8 cellular contexts compared by ENCODE assay signal in the genomic region with DNA sequence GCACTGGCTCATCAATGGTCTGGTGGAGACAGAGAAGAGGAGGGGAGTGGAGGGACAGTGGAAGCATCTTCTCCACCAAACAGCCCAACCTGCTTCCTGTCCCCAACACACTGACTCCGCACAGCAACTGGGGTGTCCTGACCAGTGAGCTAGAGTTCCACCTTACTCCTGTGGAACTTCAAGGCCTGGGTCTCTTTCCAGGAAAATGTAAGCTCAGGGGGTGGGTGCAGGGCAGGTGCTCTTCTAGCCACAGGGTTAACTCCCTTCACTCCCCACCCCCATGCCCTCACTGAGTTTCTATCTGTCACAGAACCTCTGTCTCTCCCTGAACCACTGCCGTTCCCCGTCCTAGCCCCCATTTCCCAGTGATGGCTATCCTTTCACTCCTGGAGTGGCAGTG. TPM values are rescaled to one million over a fixed set of nuclear protein-coding genes. Genes with fewer than 3 reads are reported as not detected.
DNase-seq lines count a peak whose midpoint lies in the region; ATAC-seq and TF ChIP-seq lines count a peak whose summit lies in the region.

No MANE protein-coding gene starts in this region.

- H3K4me1 ChIP-seq in HEK293 (ENCODE audit: control insufficient read depth, insufficient read depth, low read length) (no peaks in the 10 kb centered on the region), right cardiac atrium (ENCODE audit: control insufficient read depth, insufficient read depth, low read length) (peaks cover 16% of the 10 kb centered on the region)

- H3K4me1 Mint-ChIP-seq in activated B cell treated with CpG ODN at 0.5 μM for 24 hours = peaks cover 67% of the 10 kb centered on the region
- peaks cover 59% of the 10 kb centered on the region for H3K4me1 Mint-ChIP-seq in stimulated activated naive CD8-positive, alpha-beta T cell treated with anti-CD3 and anti-CD28 coated beads, Interleukin-15, Interleukin-2, amounts not matched to agents 100 ng/mL and 50 ng/mL, for 24 hours (ENCODE audit: low read depth)

- POLR2A ChIA-PET in HEK293 (lab: Yijun Ruan, JAX) = interaction anchor here (1.3 to 8.9 kb wide), 2 partner anchors 11 to 52 kb away, joined by 4 to 77 read pairs; a partner anchor contains a TSS
- POLR2A ChIA-PET in activated B cell treated with CpG ODN at 0.5 μM for 24 hours (lab: Charles Lee) = interaction anchor here (1.4 to 7.5 kb wide), 2 partner anchors 11 to 103 kb away, joined by 5 to 108 read pairs; a partner anchor contains a TSS

- H3K27ac Mint-ChIP-seq in activated B cell treated with CpG ODN at 0.5 μM for 24 hours = peak overlapping the region; percentile 78
- H3K27ac Mint-ChIP-seq in stimulated activated naive CD8-positive, alpha-beta T cell treated with anti-CD3 and anti-CD28 coated beads, Interleukin-15, Interleukin-2, amounts not matched to agents 100 ng/mL and 50 ng/mL, for 24 hours = peak overlapping the region; percentile 89

- DNase-seq in activated B cell treated with CpG ODN at 0.5 μM for 24 hours (no peak), right cardiac atrium (no peak), hypothalamus (lab: John Stamatoyannopoulos, UW) (no peak), NCI-H2196 treated with DMSO at 0.1 percent for 48 hours (lab: John Stamatoyannopoulos, UW; ENCODE audit: unreplicated experiment) (no peak)

- H3K4me3 ChIP-seq in HEK293 (ENCODE audit: low read depth, low read length) = no peak overlapping the region
- H3K4me3 ChIP-seq in right cardiac atrium (ENCODE audit: low read length) = peak overlapping the region; percentile 75

- no peaks in the 10 kb centered on the region for H3K27me3 Mint-ChIP-seq in activated B cell treated with CpG ODN at 0.5 μM for 24 hours
- no peaks in the 10 kb centered on the region for H3K27me3 Mint-ChIP-seq in stimulated activated naive CD8-positive, alpha-beta T cell treated with anti-CD3 and anti-CD28 coated beads, Interleukin-15, Interleukin-2, amounts not matched to agents 100 ng/mL and 50 ng/mL, for 24 hours

- H3K9me3 Mint-ChIP-seq in activated B cell treated with CpG ODN at 0.5 μM for 24 hours = no peaks in the 10 kb centered on the region
- H3K9me3 Mint-ChIP-seq in stimulated activated naive CD8-positive, alpha-beta T cell treated with anti-CD3 and anti-CD28 coated beads, Interleukin-15, Interleukin-2, amounts not matched to agents 100 ng/mL and 50 ng/mL, for 24 hours = no peaks in the 10 kb centered on the region

- CTCF ChIA-PET in HEK293 (lab: Yijun Ruan, JAX) = no interaction called here
- CTCF ChIA-PET in activated B cell treated with CpG ODN at 0.5 μM for 24 hours (lab: Charles Lee) = interaction anchor here (1.1 kb wide), 1 partner anchor 11 kb away, joined by 3 read pairs; a partner anchor contains a TSS

- H3K9me3 ChIP-seq in HEK293 (ENCODE audit: control insufficient read depth, insufficient read depth, low read depth, low read length) (no peaks in the 10 kb centered on the region), right cardiac atrium (ENCODE audit: control insufficient read depth, low read length) (no peaks in the 10 kb centered on the region)

- no peaks in the 10 kb centered on the region for H3K36me3 ChIP-seq in HEK293 (ENCODE audit: control insufficient read depth in 2 of 2, insufficient read depth in 1 of 2, low read length in 2 of 2)

- intact Hi-C loops in activated B cell treated with CpG ODN at 0.5 μM for 24 hours (cut with micrococcal nuclease) = loop anchor here (1.0 to 10.0 kb wide), 3 partner anchors 11 to 311 kb away; a partner anchor contains a TSS
- intact Hi-C loops in right cardiac atrium (cut with DNase I) = loop anchor here in 1 of 4 donors (5.0 kb wide), 1 partner anchor 107 kb away; no protein-coding TSS in a partner anchor

- H3K4me3 Mint-ChIP-seq in activated B cell treated with CpG ODN at 0.5 μM for 24 hours = peak overlapping the region; percentile 92
- H3K4me3 Mint-ChIP-seq in stimulated activated naive CD8-positive, alpha-beta T cell treated with anti-CD3 and anti-CD28 coated beads, Interleukin-15, Interleukin-2, amounts not matched to agents 100 ng/mL and 50 ng/mL, for 24 hours = peak overlapping the region; percentile 87

- TF ChIP-seq CTCF in HEK293 (tag by site-specific recombination; IDR thresholded peaks at IDR 0.05) (no peak), activated B cell treated with CpG ODN at 0.5 μM for 24 hours (IDR thresholded peaks at IDR 0.05) (no peak)

- WGBS in right cardiac atrium = 33% methylated on average over 3 of the region's 3 CpGs

- no peak overlapping the region for H3K27ac ChIP-seq in HEK293 (ENCODE audit: extremely low read depth, low read depth, low read length)
- peak overlapping the region; percentile 67 for H3K27ac ChIP-seq in right cardiac atrium (ENCODE audit: low read length)

- no peaks in the 10 kb centered on the region for H3K27me3 ChIP-seq in right cardiac atrium (ENCODE audit: control insufficient read depth, insufficient read depth)

- ATAC-seq in activated B cell treated with CpG ODN at 0.5 μM for 24 hours (ENCODE audit: low read depth) (no peak), right cardiac atrium (no peak), GM21526 (IDR thresholded peaks at IDR 0.05; ENCODE audit: low FRiP score, unreplicated experiment) (no peak), HG03175 (IDR thresholded peaks at IDR 0.05; ENCODE audit: unreplicated experiment) (no peak)

- H3K36me3 Mint-ChIP-seq in activated B cell treated with CpG ODN at 0.5 μM for 24 hours (ENCODE audit: low read depth) = peaks cover 11% of the 10 kb centered on the region
- no peaks in the 10 kb centered on the region for H3K36me3 Mint-ChIP-seq in stimulated activated naive CD8-positive, alpha-beta T cell treated with anti-CD3 and anti-CD28 coated beads, Interleukin-15, Interleukin-2, amounts not matched to agents 100 ng/mL and 50 ng/mL, for 24 hours (ENCODE audit: low read depth)

TF ChIP-seq in HEK293, 187 proteins besides CTCF, POLR2A, EP300 and RAD21:
- TF ChIP-seq ZNF677 (tag by site-specific recombination; IDR thresholded peaks at IDR 0.05) = no peak
- TF ChIP-seq ZNF785 (tag by site-specific recombination; IDR thresholded peaks at IDR 0.05) = no peak
- 0 out of 2 replicates have a peak, but pooled peaks have one; percentile 29 for TF ChIP-seq WT1 (tag by site-specific recombination; IDR thresholded peaks at IDR 0.05)
- TF ChIP-seq ZNF341 (tag by site-specific recombination; IDR thresholded peaks at IDR 0.05; ENCODE audit: low read depth) = peak; percentile 71
- TF ChIP-seq, protein P1, sequence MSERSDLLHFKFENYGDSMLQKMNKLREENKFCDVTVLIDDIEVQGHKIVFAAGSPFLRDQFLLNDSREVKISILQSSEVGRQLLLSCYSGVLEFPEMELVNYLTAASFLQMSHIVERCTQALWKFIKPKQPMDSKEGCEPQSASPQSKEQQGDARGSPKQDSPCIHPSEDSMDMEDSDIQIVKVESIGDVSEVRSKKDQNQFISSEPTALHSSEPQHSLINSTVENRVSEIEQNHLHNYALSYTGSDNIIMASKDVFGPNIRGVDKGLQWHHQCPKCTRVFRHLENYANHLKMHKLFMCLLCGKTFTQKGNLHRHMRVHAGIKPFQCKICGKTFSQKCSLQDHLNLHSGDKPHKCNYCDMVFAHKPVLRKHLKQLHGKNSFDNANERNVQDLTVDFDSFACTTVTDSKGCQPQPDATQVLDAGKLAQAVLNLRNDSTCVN (tag by site-specific recombination; optimal IDR thresholded peaks at IDR 0.05) = no peak
- TF ChIP-seq, protein P2, sequence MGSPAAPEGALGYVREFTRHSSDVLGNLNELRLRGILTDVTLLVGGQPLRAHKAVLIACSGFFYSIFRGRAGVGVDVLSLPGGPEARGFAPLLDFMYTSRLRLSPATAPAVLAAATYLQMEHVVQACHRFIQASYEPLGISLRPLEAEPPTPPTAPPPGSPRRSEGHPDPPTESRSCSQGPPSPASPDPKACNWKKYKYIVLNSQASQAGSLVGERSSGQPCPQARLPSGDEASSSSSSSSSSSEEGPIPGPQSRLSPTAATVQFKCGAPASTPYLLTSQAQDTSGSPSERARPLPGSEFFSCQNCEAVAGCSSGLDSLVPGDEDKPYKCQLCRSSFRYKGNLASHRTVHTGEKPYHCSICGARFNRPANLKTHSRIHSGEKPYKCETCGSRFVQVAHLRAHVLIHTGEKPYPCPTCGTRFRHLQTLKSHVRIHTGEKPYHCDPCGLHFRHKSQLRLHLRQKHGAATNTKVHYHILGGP (tag by site-specific recombination; IDR thresholded peaks at IDR 0.05) = 0 out of 2 replicates have a peak, but pooled peaks have one; percentile 15

RNA-seq across cellular contexts. Expression of a gene that starts 0.9 kb away (rescaled TPM):
- total RNA-seq in activated B cell treated with CpG ODN at 0.5 μM for 24 hours (9.7 and 10.7 TPM in 2 replicates), right cardiac atrium (10 to 100 TPM; 14.1 to 20.9 (median 16.5) TPM)
- polyA plus RNA-seq in right cardiac atrium = 10.3 TPM

RNA-seq across cellular contexts. Expression of a gene that starts 11.7 kb away (rescaled TPM):
- 42.3 and 45.0 TPM in 2 replicates for total RNA-seq in activated B cell treated with CpG ODN at 0.5 μM for 24 hours
- 10 to 100 TPM; 40.2 to 46.9 (median 43.4) TPM for total RNA-seq in right cardiac atrium
- 27.8 TPM for polyA plus RNA-seq in right cardiac atrium

RNA-seq across cellular contexts. Expression of a gene that starts 52.4 kb away (rescaled TPM):
- total RNA-seq in activated B cell treated with CpG ODN at 0.5 μM for 24 hours = 21.2 and 24.5 TPM in 2 replicates
- 100 to 1,000 TPM; 144 to 181 (median 166) TPM for total RNA-seq in right cardiac atrium
- polyA plus RNA-seq in right cardiac atrium = 218 TPM

RNA-seq across cellular contexts. Expression of a gene that starts 55.9 kb away (rescaled TPM):
- total RNA-seq in activated B cell treated with CpG ODN at 0.5 μM for 24 hours (not detected in 2 replicates), right cardiac atrium (not detected)
- polyA plus RNA-seq in right cardiac atrium = 0.14 TPM
